ENCODE assay signal across 1 cellular context in genomic region chr5:72307968-72308852, GRCh38.
TF ChIP-seq lines count a peak whose summit lies in the region.

No MANE protein-coding gene starts in this region.

TF ChIP-seq in A549, 52 proteins besides CTCF, POLR2A, EP300 and RAD21 (continued from another document):
- TF ChIP-seq BCL3 (IDR thresholded peaks at IDR 0.05), result peak; percentile 95
- TF ChIP-seq E2F6 (IDR thresholded peaks at IDR 0.05; ENCODE audit: borderline replicate concordance, low read depth), result peak; percentile 10; the same call in 1 of the 2 replicates
- no peak for TF ChIP-seq HOXA7 (CRISPR knock-in tag; IDR thresholded peaks at IDR 0.05)
- no peak for TF ChIP-seq NFE2L2 (conservative IDR thresholded peaks at IDR 0.05; ENCODE audit: low read length)
TF ChIP-seq in A549: peak in this region for 8.
